In the genomic region with DNA sequence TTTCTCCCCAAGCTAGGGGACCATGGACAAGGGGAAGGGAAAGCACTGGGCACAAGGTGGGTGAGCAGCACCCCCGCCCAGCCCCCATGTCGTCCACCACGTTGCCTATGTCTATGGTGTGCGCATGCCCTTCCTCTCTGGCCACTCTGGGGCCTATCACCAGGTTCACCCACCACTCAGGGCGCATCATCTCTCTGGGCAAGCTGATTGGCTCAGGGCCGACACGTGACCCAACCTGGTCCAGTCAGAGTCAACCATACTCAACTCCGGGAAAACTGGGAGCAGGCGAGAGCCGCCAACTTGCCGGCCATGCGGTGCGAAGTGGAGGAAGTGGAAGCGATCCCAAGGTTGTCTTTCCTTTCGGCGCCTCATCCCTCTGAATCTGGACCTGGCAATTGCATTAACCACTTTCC, we compare ENCODE assay signal across 14 cellular contexts. TPM values are rescaled to one million over a fixed set of nuclear protein-coding genes. Genes with fewer than 3 reads are reported as not detected.
DNase-seq lines count a peak whose midpoint lies in the region; ATAC-seq and TF ChIP-seq lines count a peak whose summit lies in the region.
"Had no signal": no experiment of that assay in that cellular context is flagged by ENCODE, and none has a peak within 500 bp of the region (broad histone marks: within the 10 kb centered on the region; RNA-seq: fewer than 3 reads in every experiment).

No MANE protein-coding gene starts in this region.

- TF ChIP-seq CTCF in Peyer's patch (IDR thresholded peaks at IDR 0.05) (no peak), spleen (IDR thresholded peaks at IDR 0.05 in 8 of 11, conservative IDR thresholded peaks at IDR 0.05 in 3 of 11) (no peak)

- WGBS in mesodermal cell (ENCODE audit: insufficient coverage in 2 of 2), 2 experiments = 91 to 99% methylated on average over 13 to 16 of the region's 16 CpGs
- 92 to 97% (median 95%) methylated on average over 11 to 16 of the region's 16 CpGs for WGBS in spleen, 5 donors

- no peak for TF ChIP-seq POLR2A in Peyer's patch (IDR thresholded peaks at IDR 0.05)
- TF ChIP-seq POLR2A in spleen (IDR thresholded peaks at IDR 0.05) = no peak

- peak overlapping the region in 3 of 4 donors; percentile 19 to 75 (median 73) for H3K27ac ChIP-seq in Peyer's patch
- H3K27ac ChIP-seq in duodenal mucosa (ENCODE audit: low read depth, low read length) = no peak overlapping the region
- H3K27ac ChIP-seq in mesodermal cell (ENCODE audit: low read depth, low read length, severe bottlenecking) = peak overlapping the region; percentile 55
- H3K27ac ChIP-seq in spleen = peak overlapping the region in 4 of 8 donors; percentile 28 to 38 (median 33)
- H3K27ac ChIP-seq: C4-2B had no signal

- H3K36me3 ChIP-seq in Peyer's patch (peaks cover 0 to 28% (median 0%) of the 10 kb centered on the region in 3 donors), duodenal mucosa (ENCODE audit: control insufficient read depth in 1 of 2, insufficient read depth in 2 of 2, low read length in 2 of 2) (peaks cover 13 to 14% of the 10 kb centered on the region in 2 donors), mesodermal cell (ENCODE audit: control insufficient read depth, insufficient read depth, low read length) (no peaks in the 10 kb centered on the region), spleen (peaks cover 0 to 56% (median 17%) of the 10 kb centered on the region in 6 donors)

- H3K9me3 ChIP-seq in Peyer's patch (no peaks in the 10 kb centered on the region), duodenal mucosa (ENCODE audit: control insufficient read depth in 1 of 2, low read length in 2 of 2) (no peaks in the 10 kb centered on the region), mesodermal cell (ENCODE audit: control insufficient read depth, low read length) (no peaks in the 10 kb centered on the region), spleen (no peaks in the 10 kb centered on the region)

- H3K27me3 ChIP-seq in Peyer's patch (no peaks in the 10 kb centered on the region), duodenal mucosa (ENCODE audit: control insufficient read depth in 1 of 2, insufficient read depth in 2 of 2, low read length in 2 of 2) (no peaks in the 10 kb centered on the region), spleen (replicated peaks in 1 of 7) (no peaks in the 10 kb centered on the region)

- H3K4me3 ChIP-seq in Peyer's patch = no peak overlapping the region
- H3K4me3 ChIP-seq in duodenal mucosa (ENCODE audit: low read depth in 1 of 2, low read length in 2 of 2) = no peak overlapping the region
- no peak overlapping the region for H3K4me3 ChIP-seq in mesodermal cell (ENCODE audit: extremely low read depth, insufficient read depth, low read length, poor library complexity, severe bottlenecking)
- no peak overlapping the region for H3K4me3 ChIP-seq in spleen

- H3K4me1 ChIP-seq in Peyer's patch (peaks cover 0 to 51% (median 9%) of the 10 kb centered on the region in 4 donors), duodenal mucosa (ENCODE audit: control insufficient read depth in 1 of 2, insufficient read depth in 2 of 2, low read length in 2 of 2) (peaks cover 36 to 41% of the 10 kb centered on the region in 2 donors), mesodermal cell (ENCODE audit: control insufficient read depth, insufficient read depth, low read length, poor library complexity, severe bottlenecking) (peaks cover 3% of the 10 kb centered on the region), spleen (peaks cover 16 to 71% (median 32%) of the 10 kb centered on the region in 6 donors)

- intact Hi-C loops in spleen (cut with DNase I; ENCODE audit: low total_unique reads) = no loop called here
- intact Hi-C loops in left colon (cut with DNase I, micrococcal nuclease) = no loop called here

- DNase-seq in Peyer's patch (no peak), spleen (peak; percentile 58), HT-29 (ENCODE audit: low spot score) (no peak), left colon (no peak), NCI-H187 treated with DMSO at 0.1 percent for 48 hours (lab: John Stamatoyannopoulos, UW) (no peak)
- DNase-seq: activated naive CD4-positive, alpha-beta T cell; NCI-H510A treated with DMSO at 0.1 percent for 48 hours; stimulated activated CD4-positive, alpha-beta T cell treated with anti-CD3 and anti-CD28 coated beads, Interleukin-2, amount 100 ng/mL, for 24 hours had no signal

- no peak for ATAC-seq in left colon
- no peak for ATAC-seq in HG03354 (IDR thresholded peaks at IDR 0.05; ENCODE audit: poor library complexity, severe bottlenecking, unreplicated experiment)
- ATAC-seq: stimulated activated effector memory CD8-positive, alpha-beta T cell treated with anti-CD3 and anti-CD28 coated beads, Interleukin-12 subunit alpha, Interleukin-12 subunit beta, amount 100 ng/mL, for 72 hours had no signal

- peak overlapping the region; percentile 8 to 52 for H3K9ac ChIP-seq in duodenal mucosa (ENCODE audit: low read depth in 1 of 2, low read length in 2 of 2)

RNA-seq across cellular contexts. Expression of gene ACSS1, which starts 25.9 kb away (rescaled TPM):
- total RNA-seq in Peyer's patch = 100 to 1,000 TPM in 3 of 4 donors, 10 to 100 TPM in 1; 49.5 to 160 (median 134) TPM
- polyA plus RNA-seq in mesodermal cell (2013, experiment 1 of 2) = 0.77 TPM
- polyA plus RNA-seq in mesodermal cell (2013, experiment 2 of 2) = 0.46 TPM
- total RNA-seq in spleen = 10 to 100 TPM; 34.0 to 50.8 (median 41.3) TPM
- polyA plus RNA-seq in spleen = 10 to 100 TPM; 20.3 to 26.8 (median 26.3) TPM
- total RNA-seq in HT-29 (2014; rRNA removed; shearing (Covaris generic)) = 39.9 and 47.0 TPM in 2 replicates
- 10 to 100 TPM; 37.8 to 43.6 TPM for total RNA-seq in left colon

RNA-seq across cellular contexts. Expression of gene APMAP, which starts 39.5 kb away (rescaled TPM):
- 10 to 100 TPM; 19.0 to 40.9 (median 31.6) TPM for total RNA-seq in Peyer's patch
- 91.6 TPM for polyA plus RNA-seq in mesodermal cell (2013, experiment 1 of 2)
- 79.4 TPM for polyA plus RNA-seq in mesodermal cell (2013, experiment 2 of 2)
- 100 to 1,000 TPM in 1 of 7 donors, 10 to 100 TPM in 6; 57.9 to 104 (median 78.8) TPM for total RNA-seq in spleen
- polyA plus RNA-seq in spleen = 10 to 100 TPM; 26.5 to 36.0 (median 31.5) TPM
- total RNA-seq in HT-29 (2014; rRNA removed; shearing (Covaris generic)) = 92.6 and 93.8 TPM in 2 replicates
- 10 to 100 TPM; 44.5 to 53.4 TPM for total RNA-seq in left colon

RNA-seq across cellular contexts. Expression of gene VSX1, which starts 49.9 kb away (rescaled TPM):
- total RNA-seq in Peyer's patch (not detected), spleen (not detected), left colon (not detected)
- polyA plus RNA-seq in mesodermal cell (2013, experiment 1 of 2) = not detected
- polyA plus RNA-seq in mesodermal cell (2013, experiment 2 of 2) = not detected
- polyA plus RNA-seq in spleen = not detected
- not detected in 2 replicates for total RNA-seq in HT-29 (2014; rRNA removed; shearing (Covaris generic))
- total RNA-seq: kidney epithelial cell had no signal
